8 cellular contexts compared by ENCODE assay signal in the genomic region with DNA sequence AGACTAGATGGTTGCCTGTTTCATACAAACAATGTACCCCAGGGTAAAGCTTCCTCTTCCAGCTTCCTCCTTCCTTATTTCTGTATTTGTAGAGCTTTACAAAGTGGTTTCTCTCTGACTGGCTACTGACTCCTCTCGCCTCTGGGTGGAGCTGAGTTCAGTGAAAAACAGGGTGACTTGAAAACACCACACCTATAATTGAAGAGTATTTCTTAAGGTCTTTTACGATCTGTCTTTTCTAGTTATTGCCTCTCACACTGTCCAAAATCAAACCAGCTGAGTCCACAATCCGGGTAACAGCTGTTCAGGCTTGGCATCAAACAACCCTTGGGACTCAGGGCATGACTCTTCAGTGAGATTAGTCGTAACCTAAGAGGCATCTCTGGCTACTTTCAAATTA.
DNase-seq lines count a peak whose midpoint lies in the region; ATAC-seq and TF ChIP-seq lines count a peak whose summit lies in the region.

No MANE protein-coding gene starts in this region.

- no peaks in the 10 kb centered on the region for H3F3A ChIP-seq in SK-N-SH (replicated peaks; ENCODE audit: insufficient read depth)

- intact Hi-C loops in testis (cut with DNase I; ENCODE audit: low total_unique reads) = no loop called here

- TF ChIP-seq RAD21 in SK-N-SH (IDR thresholded peaks at IDR 0.05; ENCODE audit: low read length) = no peak

- peak overlapping the region; percentile 53 for H3K27ac Mint-ChIP-seq in T-helper 2 cell treated with Interferon-gamma antibody and Interleukin-4, amounts not matched to agents 5 μg/mL and 100 μg/mL, for 36 hours

- H3K79me2 ChIP-seq in SK-N-SH (ENCODE audit: insufficient read depth) = no peaks in the 10 kb centered on the region

- H3K9me3 ChIP-seq in SK-N-SH (no peaks in the 10 kb centered on the region), testis (no peaks in the 10 kb centered on the region)

- no peaks in the 10 kb centered on the region for H4K20me1 ChIP-seq in SK-N-SH (ENCODE audit: insufficient read depth)

- no peaks in the 10 kb centered on the region for H3K27me3 ChIP-seq in SK-N-SH (ENCODE audit: insufficient read depth)
- H3K27me3 ChIP-seq in testis = no peaks in the 10 kb centered on the region

- H3K4me2 ChIP-seq in SK-N-SH = no peak overlapping the region

- H3K27ac ChIP-seq in SK-N-SH (ENCODE audit: low read depth in 2 of 2, low read length in 1 of 2) = no peak overlapping the region
- H3K27ac ChIP-seq in testis = no peak overlapping the region

- TF ChIP-seq EP300 in SK-N-SH (IDR thresholded peaks at IDR 0.05; ENCODE audit: borderline replicate concordance in 1 of 2, low read depth in 1 of 2, low read length in 1 of 2) = no peak

- H3K4me1 ChIP-seq in SK-N-SH (ENCODE audit: control insufficient read depth in 1 of 2, insufficient read depth in 2 of 2, low read depth in 1 of 2, low read length in 1 of 2) (peaks cover 0 to 14% of the 10 kb centered on the region in 2 experiments; a peak in 2 of 4 replicates), testis (peaks cover 3% of the 10 kb centered on the region)

- H3K4me1 Mint-ChIP-seq in T-helper 2 cell treated with Interferon-gamma antibody and Interleukin-4, amounts not matched to agents 5 μg/mL and 100 μg/mL, for 36 hours (ENCODE audit: low read depth) = peaks cover 16% of the 10 kb centered on the region

- H3K27me3 Mint-ChIP-seq in T-helper 2 cell treated with Interferon-gamma antibody and Interleukin-4, amounts not matched to agents 5 μg/mL and 100 μg/mL, for 36 hours (ENCODE audit: low read depth) = peaks cover 11% of the 10 kb centered on the region

- CTCF ChIA-PET in SK-N-SH (lab: Yijun Ruan, JAX) = interaction anchor here (0.9 kb wide), 1 partner anchor 8 kb away, joined by 4 read pairs; no protein-coding TSS in a partner anchor

- TF ChIP-seq POLR2A in testis (IDR thresholded peaks at IDR 0.05) = no peak

- POLR2A ChIA-PET in SK-N-SH (lab: Yijun Ruan, JAX) = no interaction called here

- TF ChIP-seq CTCF in SK-N-SH (IDR thresholded peaks at IDR 0.05) = no peak
- TF ChIP-seq CTCF in testis (IDR thresholded peaks at IDR 0.05) = no peak

- H3K36me3 ChIP-seq in SK-N-SH (replicated peaks in 1 of 2; ENCODE audit: control insufficient read depth in 1 of 2, insufficient read depth in 2 of 2, low read length in 1 of 2) (no peaks in the 10 kb centered on the region), testis (ENCODE audit: low read depth, missing control alignments) (no peaks in the 10 kb centered on the region)

- no peak overlapping the region for H3K9ac ChIP-seq in SK-N-SH

- H3K9me3 Mint-ChIP-seq in T-helper 2 cell treated with Interferon-gamma antibody and Interleukin-4, amounts not matched to agents 5 μg/mL and 100 μg/mL, for 36 hours = no peaks in the 10 kb centered on the region

- no peaks in the 10 kb centered on the region for H3K36me3 Mint-ChIP-seq in T-helper 2 cell treated with Interferon-gamma antibody and Interleukin-4, amounts not matched to agents 5 μg/mL and 100 μg/mL, for 36 hours (ENCODE audit: low read depth)

- DNase-seq in T-helper 2 cell treated with Interferon-gamma antibody and Interleukin-4, amounts not matched to agents 5 μg/mL and 100 μg/mL, for 36 hours (ENCODE audit: low spot score) = no peak
- DNase-seq in medulla oblongata (ENCODE audit: extremely low spot score) (peak; percentile 79), SK-N-SH (no peak), middle frontal gyrus (ENCODE audit: extremely low spot score, low spot score) (no peak), testis (no peak)

- no peaks in the 10 kb centered on the region for H3K9me2 ChIP-seq in SK-N-SH

- no peak overlapping the region for H2AFZ ChIP-seq in SK-N-SH (ENCODE audit: low read depth)

- H3K4me3 Mint-ChIP-seq in T-helper 2 cell treated with Interferon-gamma antibody and Interleukin-4, amounts not matched to agents 5 μg/mL and 100 μg/mL, for 36 hours = peak overlapping the region; percentile 34

- H3K4me3 ChIP-seq in SK-N-SH (ENCODE audit: low read depth in 2 of 2, low read length in 1 of 2) (no peak overlapping the region), testis (no peak overlapping the region)

- WGBS in SK-N-SH (ENCODE audit: low lambda C conversion rate) = 62% methylated on average over 4 of the region's 4 CpGs
- WGBS in testis, 2 donors = 48 to 53% methylated on average over 4 of the region's 4 CpGs

- ATAC-seq in GM18867 (IDR thresholded peaks at IDR 0.05; ENCODE audit: unreplicated experiment) (peak; percentile 72), HG02884 (IDR thresholded peaks at IDR 0.05; ENCODE audit: unreplicated experiment) (peak; percentile 84), HG03045 (IDR thresholded peaks at IDR 0.05; ENCODE audit: unreplicated experiment) (no peak)

TF ChIP-seq in SK-N-SH, 30 proteins besides CTCF, POLR2A, EP300 and RAD21:
- TF ChIP-seq TCF12 (IDR thresholded peaks at IDR 0.05) (no peak), SMC3 (IDR thresholded peaks at IDR 0.05; ENCODE audit: low read depth, low read length) (no peak), NFIC (IDR thresholded peaks at IDR 0.05; ENCODE audit: borderline replicate concordance) (no peak), FOXM1 (IDR thresholded peaks at IDR 0.05; ENCODE audit: low read depth) (no peak), EZH2phosphoT487 (IDR thresholded peaks at IDR 0.05; ENCODE audit: borderline replicate concordance, low read depth) (no peak), TEAD4 (IDR thresholded peaks at IDR 0.05; ENCODE audit: borderline replicate concordance, insufficient read depth) (no peak)
- TF ChIP-seq, protein P1, sequence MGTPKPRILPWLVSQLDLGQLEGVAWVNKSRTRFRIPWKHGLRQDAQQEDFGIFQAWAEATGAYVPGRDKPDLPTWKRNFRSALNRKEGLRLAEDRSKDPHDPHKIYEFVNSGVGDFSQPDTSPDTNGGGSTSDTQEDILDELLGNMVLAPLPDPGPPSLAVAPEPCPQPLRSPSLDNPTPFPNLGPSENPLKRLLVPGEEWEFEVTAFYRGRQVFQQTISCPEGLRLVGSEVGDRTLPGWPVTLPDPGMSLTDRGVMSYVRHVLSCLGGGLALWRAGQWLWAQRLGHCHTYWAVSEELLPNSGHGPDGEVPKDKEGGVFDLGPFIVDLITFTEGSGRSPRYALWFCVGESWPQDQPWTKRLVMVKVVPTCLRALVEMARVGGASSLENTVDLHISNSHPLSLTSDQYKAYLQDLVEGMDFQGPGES (IDR thresholded peaks at IDR 0.05; ENCODE audit: low read depth, low read length) = no peak
- TF ChIP-seq, protein P2, sequence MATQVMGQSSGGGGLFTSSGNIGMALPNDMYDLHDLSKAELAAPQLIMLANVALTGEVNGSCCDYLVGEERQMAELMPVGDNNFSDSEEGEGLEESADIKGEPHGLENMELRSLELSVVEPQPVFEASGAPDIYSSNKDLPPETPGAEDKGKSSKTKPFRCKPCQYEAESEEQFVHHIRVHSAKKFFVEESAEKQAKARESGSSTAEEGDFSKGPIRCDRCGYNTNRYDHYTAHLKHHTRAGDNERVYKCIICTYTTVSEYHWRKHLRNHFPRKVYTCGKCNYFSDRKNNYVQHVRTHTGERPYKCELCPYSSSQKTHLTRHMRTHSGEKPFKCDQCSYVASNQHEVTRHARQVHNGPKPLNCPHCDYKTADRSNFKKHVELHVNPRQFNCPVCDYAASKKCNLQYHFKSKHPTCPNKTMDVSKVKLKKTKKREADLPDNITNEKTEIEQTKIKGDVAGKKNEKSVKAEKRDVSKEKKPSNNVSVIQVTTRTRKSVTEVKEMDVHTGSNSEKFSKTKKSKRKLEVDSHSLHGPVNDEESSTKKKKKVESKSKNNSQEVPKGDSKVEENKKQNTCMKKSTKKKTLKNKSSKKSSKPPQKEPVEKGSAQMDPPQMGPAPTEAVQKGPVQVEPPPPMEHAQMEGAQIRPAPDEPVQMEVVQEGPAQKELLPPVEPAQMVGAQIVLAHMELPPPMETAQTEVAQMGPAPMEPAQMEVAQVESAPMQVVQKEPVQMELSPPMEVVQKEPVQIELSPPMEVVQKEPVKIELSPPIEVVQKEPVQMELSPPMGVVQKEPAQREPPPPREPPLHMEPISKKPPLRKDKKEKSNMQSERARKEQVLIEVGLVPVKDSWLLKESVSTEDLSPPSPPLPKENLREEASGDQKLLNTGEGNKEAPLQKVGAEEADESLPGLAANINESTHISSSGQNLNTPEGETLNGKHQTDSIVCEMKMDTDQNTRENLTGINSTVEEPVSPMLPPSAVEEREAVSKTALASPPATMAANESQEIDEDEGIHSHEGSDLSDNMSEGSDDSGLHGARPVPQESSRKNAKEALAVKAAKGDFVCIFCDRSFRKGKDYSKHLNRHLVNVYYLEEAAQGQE (IDR thresholded peaks at IDR 0.05; ENCODE audit: low read depth, low read length) = no peak
